ENCODE assay signal across 1 cellular context in genomic region chr2:42256502-42256901, GRCh38.
TF ChIP-seq lines count a peak whose summit lies in the region.

No MANE protein-coding gene starts in this region.

TF ChIP-seq in GM12878, 131 proteins besides CTCF, POLR2A, EP300 and RAD21 (continued from another document):
- no peak for TF ChIP-seq ZBTB4 (CRISPR knock-in tag; IDR thresholded peaks at IDR 0.05)
- TF ChIP-seq MTA3 (IDR thresholded peaks at IDR 0.05; ENCODE audit: borderline replicate concordance, low read length): no peak
- no peak for TF ChIP-seq ZNF592 (IDR thresholded peaks at IDR 0.05)
- TF ChIP-seq NR2C2 (IDR thresholded peaks at IDR 0.05; ENCODE audit: borderline replicate concordance, control insufficient read depth, insufficient read length, low read depth): no peak
- peak in 1 of 2 experiments; percentile 86; a peak in 2 of 4 replicates for TF ChIP-seq ETV6 (conservative IDR thresholded peaks at IDR 0.05 in 1 of 2, IDR thresholded peaks at IDR 0.05 in 1 of 2; ENCODE audit: borderline replicate concordance in 1 of 2, low read depth in 1 of 2)
- 0 out of 2 replicates have a peak, but pooled peaks have one; percentile 17 for TF ChIP-seq ATF2 (IDR thresholded peaks at IDR 0.05; ENCODE audit: low read length)
- peak; percentile 69 for TF ChIP-seq SPI1 (IDR thresholded peaks at IDR 0.05; ENCODE audit: borderline replicate concordance, insufficient read depth, low read depth, low read length)
- no peak for TF ChIP-seq SMAD5 (IDR thresholded peaks at IDR 0.05; ENCODE audit: low read depth)
- no peak for TF ChIP-seq NFYA (IDR thresholded peaks at IDR 0.05; ENCODE audit: borderline replicate concordance, low read depth, low read length)
- TF ChIP-seq, protein P1, sequence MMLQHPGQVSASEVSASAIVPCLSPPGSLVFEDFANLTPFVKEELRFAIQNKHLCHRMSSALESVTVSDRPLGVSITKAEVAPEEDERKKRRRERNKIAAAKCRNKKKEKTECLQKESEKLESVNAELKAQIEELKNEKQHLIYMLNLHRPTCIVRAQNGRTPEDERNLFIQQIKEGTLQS (IDR thresholded peaks at IDR 0.05; ENCODE audit: borderline replicate concordance, extremely low read depth, low read depth, low read length): no peak
- TF ChIP-seq, protein P2, sequence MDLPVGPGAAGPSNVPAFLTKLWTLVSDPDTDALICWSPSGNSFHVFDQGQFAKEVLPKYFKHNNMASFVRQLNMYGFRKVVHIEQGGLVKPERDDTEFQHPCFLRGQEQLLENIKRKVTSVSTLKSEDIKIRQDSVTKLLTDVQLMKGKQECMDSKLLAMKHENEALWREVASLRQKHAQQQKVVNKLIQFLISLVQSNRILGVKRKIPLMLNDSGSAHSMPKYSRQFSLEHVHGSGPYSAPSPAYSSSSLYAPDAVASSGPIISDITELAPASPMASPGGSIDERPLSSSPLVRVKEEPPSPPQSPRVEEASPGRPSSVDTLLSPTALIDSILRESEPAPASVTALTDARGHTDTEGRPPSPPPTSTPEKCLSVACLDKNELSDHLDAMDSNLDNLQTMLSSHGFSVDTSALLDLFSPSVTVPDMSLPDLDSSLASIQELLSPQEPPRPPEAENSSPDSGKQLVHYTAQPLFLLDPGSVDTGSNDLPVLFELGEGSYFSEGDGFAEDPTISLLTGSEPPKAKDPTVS (IDR thresholded peaks at IDR 0.05; ENCODE audit: low read depth, low read length): no peak
- no peak for TF ChIP-seq ESRRA (IDR thresholded peaks at IDR 0.05; ENCODE audit: low read length)
- TF ChIP-seq IKZF2 (IDR thresholded peaks at IDR 0.05): 0 out of 4 replicates have a peak, but pooled peaks of 1 of the 2 experiments have one; percentile 12
- no peak for TF ChIP-seq RUNX3 (IDR thresholded peaks at IDR 0.05; ENCODE audit: low read length)
- TF ChIP-seq KLF5 (IDR thresholded peaks at IDR 0.05; ENCODE audit: partially characterized antibody): no peak
- no peak for TF ChIP-seq CHD1 (IDR thresholded peaks at IDR 0.05; ENCODE audit: low read depth, low read length)
- no peak for TF ChIP-seq RB1 (IDR thresholded peaks at IDR 0.05; ENCODE audit: borderline replicate concordance)
- TF ChIP-seq SMAD1 (IDR thresholded peaks at IDR 0.05; ENCODE audit: low read depth, partially characterized antibody): no peak
- TF ChIP-seq TCF12 (IDR thresholded peaks at IDR 0.05; ENCODE audit: low read depth, low read length): no peak
- TF ChIP-seq MTA2 (IDR thresholded peaks at IDR 0.05; ENCODE audit: low read depth): no peak
- TF ChIP-seq TARDBP (IDR thresholded peaks at IDR 0.05; ENCODE audit: borderline replicate concordance): no peak
- TF ChIP-seq BRCA1 (IDR thresholded peaks at IDR 0.05; ENCODE audit: low read depth, low read length): no peak
- no peak for TF ChIP-seq ZNF207 (IDR thresholded peaks at IDR 0.05; ENCODE audit: borderline replicate concordance)
- no peak for TF ChIP-seq ZBTB40 (IDR thresholded peaks at IDR 0.05; ENCODE audit: borderline replicate concordance)
